ENCODE assay signal across 26 cellular contexts in the genomic region with DNA sequence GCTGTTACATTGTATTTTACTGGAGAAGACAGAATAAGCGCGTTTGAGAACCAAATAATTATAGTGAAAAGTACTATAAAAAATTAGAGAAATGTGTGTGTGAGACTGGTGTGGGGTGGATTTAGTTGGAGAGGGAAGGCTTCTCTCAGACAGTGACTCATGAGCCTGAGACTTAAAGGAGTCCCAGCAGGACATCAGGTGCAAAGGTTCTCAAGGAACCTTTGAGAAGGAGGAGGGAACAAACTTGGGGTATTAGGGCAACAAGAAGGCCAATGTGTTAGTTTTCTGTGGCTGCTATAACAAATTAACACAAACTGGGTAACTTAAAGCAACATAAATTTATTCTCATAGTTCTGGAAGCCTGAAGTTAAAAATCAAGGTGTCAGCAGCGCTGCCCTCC. TPM values are rescaled to one million over a fixed set of nuclear protein-coding genes. Genes with fewer than 3 reads are reported as not detected.
DNase-seq lines count a peak whose midpoint lies in the region; ATAC-seq, FAIRE-seq and TF ChIP-seq lines count a peak whose summit lies in the region.
"Had no signal": no experiment of that assay in that cellular context is flagged by ENCODE, and none has a peak within 500 bp of the region (broad histone marks: within the 10 kb centered on the region; RNA-seq: fewer than 3 reads in every experiment).

No MANE protein-coding gene starts in this region.

- ATAC-seq in GM21529 (IDR thresholded peaks at IDR 0.05; ENCODE audit: unreplicated experiment), result no peak
- ATAC-seq: HepG2 had no signal

- no peak overlapping the region for H3K9ac ChIP-seq in GM23248
- H3K9ac ChIP-seq: BLaER1 had no signal

- DNase-seq in GM23248, result peak; percentile 3
- DNase-seq in bronchial epithelial cell (ENCODE audit: low read depth), result peak; percentile 5
- DNase-seq in iPS-NIHi11 (ENCODE audit: low spot score), result peak; percentile 14
- DNase-seq in renal cortical epithelial cell (ENCODE audit: low read depth), result peak; percentile 7
- no peak for DNase-seq in T-helper 1 cell
- no peak for DNase-seq in HPDE6-E6E7 (ENCODE audit: extremely low spot score)
- DNase-seq: 8988T; CD4-positive, CD25-positive, alpha-beta regulatory T cell; GOT3; Karpas-422; NCI-H1092 treated with DMSO at 0.1 percent for 48 hours; NCI-H1436; NCI-H187; NCI-H2081 treated with DMSO at 0.1 percent for 48 hours; NCI-H2171; NCI-H226; NCI-H510A; NCI-H69; Right ventricle myocardium superior; RPMI8226 had no signal

- in situ Hi-C loops in GM23248 (cut with MboI), result no loop called here

- no peak overlapping the region for H3K27ac ChIP-seq in GM23248
- H3K27ac ChIP-seq: BLaER1, HL-60, SJSA1 had no signal

- H3K9me3 ChIP-seq in GM23248 (ENCODE audit: low read depth), result no peaks in the 10 kb centered on the region
- H3K9me3 ChIP-seq: SJSA1 had no signal

- WGBS in GM23248 (ENCODE audit: low coverage in 1 of 2, low lambda C conversion rate in 2 of 2, missing lambda C conversion rate in 2 of 2), 2 experiments, result 99% methylated on average over 3 of the region's 3 CpGs

- H3K79me2 ChIP-seq in GM23248 (ENCODE audit: insufficient read depth), result no peaks in the 10 kb centered on the region

- no peaks in the 10 kb centered on the region for H3F3A ChIP-seq in GM23248 (ENCODE audit: insufficient read depth)

- H3K27me3 ChIP-seq in GM23248 (replicated peaks; ENCODE audit: insufficient read depth), result no peaks in the 10 kb centered on the region
- no peaks in the 10 kb centered on the region for H3K27me3 ChIP-seq in bronchial epithelial cell (ENCODE audit: control insufficient read depth, insufficient read depth, low read length)
- H3K27me3 ChIP-seq: BLaER1, SJSA1 had no signal

- H3K4me3 ChIP-seq in GM23248, result no peak overlapping the region
- H3K4me3 ChIP-seq in bronchial epithelial cell (ENCODE audit: low read depth, low read length), result no peak overlapping the region
- H3K4me3 ChIP-seq: BLaER1, SJSA1 had no signal

- H2AFZ ChIP-seq in GM23248, result no peak overlapping the region

- H3K4me2 ChIP-seq in GM23248 (ENCODE audit: unreplicated experiment), result no peak overlapping the region
- H3K4me2 ChIP-seq: BLaER1 had no signal

- no peaks in the 10 kb centered on the region for H3K4me1 ChIP-seq in GM23248 (ENCODE audit: insufficient read depth)
- H3K4me1 ChIP-seq: BLaER1, SJSA1 had no signal

- H3K36me3 ChIP-seq in GM23248 (ENCODE audit: low read depth), result no peaks in the 10 kb centered on the region
- no peaks in the 10 kb centered on the region for H3K36me3 ChIP-seq in bronchial epithelial cell (ENCODE audit: control insufficient read depth, insufficient read depth, low read length)
- H3K36me3 ChIP-seq: BLaER1, SJSA1 had no signal

- no peak for FAIRE-seq in bronchial epithelial cell (lab: Jason Lieb, UNC)
- FAIRE-seq: HepG2 had no signal

- H3K9me2 ChIP-seq in GM23248 (ENCODE audit: insufficient read depth), result no peaks in the 10 kb centered on the region

- TF ChIP-seq CTCF in bronchial epithelial cell (IDR thresholded peaks at IDR 0.05; ENCODE audit: insufficient read depth, low read length, severe bottlenecking), result no peak

- no peaks in the 10 kb centered on the region for H4K20me1 ChIP-seq in GM23248 (ENCODE audit: insufficient read depth)
- H4K20me1 ChIP-seq: BLaER1 had no signal

RNA-seq across cellular contexts. Expression of gene DDX4, which starts 4.9 kb away (rescaled TPM):
- total RNA-seq in GM23248 (2014; rRNA removed; shearing (Covaris generic)), result not detected in 2 replicates
- polyA plus RNA-seq in GM23248 (2016; fragmentation: Nextera tagmentation; extraction: Ambion mirVana), result not detected in 2 replicates
- total RNA-seq in bronchial epithelial cell, result under 0.01 TPM in 1 of 2 replicates, not detected in the other
- total RNA-seq in renal cortical epithelial cell, result not detected in 2 replicates
- total RNA-seq: CD4-positive, CD25-positive, alpha-beta regulatory T cell; HepG2; HT-29; Right ventricle myocardium superior; SJSA1 had no signal
- polyA plus RNA-seq: CD4-positive, CD25-positive, alpha-beta regulatory T cell had no signal

RNA-seq across cellular contexts. Expression of gene SLC38A9, which starts 30.7 kb away (rescaled TPM):
- 23.8 and 43.6 TPM in 2 replicates for total RNA-seq in GM23248 (2014; rRNA removed; shearing (Covaris generic))
- polyA plus RNA-seq in GM23248 (2016; fragmentation: Nextera tagmentation; extraction: Ambion mirVana), result 15.5 and 17.0 TPM in 2 replicates
- 30.7 and 32.4 TPM in 2 replicates for total RNA-seq in bronchial epithelial cell
- total RNA-seq in renal cortical epithelial cell, result 57.8 and 67.4 TPM in 2 replicates

Comparison
In these comparisons a context has a peak if more than half of its experiments do, and no peak if none do; other contexts are left out.
1. DNase-seq: peak in GM23248 (single experiment), bronchial epithelial cell (single experiment), iPS-NIHi11 (single experiment) and renal cortical epithelial cell (single experiment); none in T-helper 1 cell (0 of 5) and HPDE6-E6E7 (single experiment).